ENCODE assay signal across 8 cellular contexts in the genomic region with DNA sequence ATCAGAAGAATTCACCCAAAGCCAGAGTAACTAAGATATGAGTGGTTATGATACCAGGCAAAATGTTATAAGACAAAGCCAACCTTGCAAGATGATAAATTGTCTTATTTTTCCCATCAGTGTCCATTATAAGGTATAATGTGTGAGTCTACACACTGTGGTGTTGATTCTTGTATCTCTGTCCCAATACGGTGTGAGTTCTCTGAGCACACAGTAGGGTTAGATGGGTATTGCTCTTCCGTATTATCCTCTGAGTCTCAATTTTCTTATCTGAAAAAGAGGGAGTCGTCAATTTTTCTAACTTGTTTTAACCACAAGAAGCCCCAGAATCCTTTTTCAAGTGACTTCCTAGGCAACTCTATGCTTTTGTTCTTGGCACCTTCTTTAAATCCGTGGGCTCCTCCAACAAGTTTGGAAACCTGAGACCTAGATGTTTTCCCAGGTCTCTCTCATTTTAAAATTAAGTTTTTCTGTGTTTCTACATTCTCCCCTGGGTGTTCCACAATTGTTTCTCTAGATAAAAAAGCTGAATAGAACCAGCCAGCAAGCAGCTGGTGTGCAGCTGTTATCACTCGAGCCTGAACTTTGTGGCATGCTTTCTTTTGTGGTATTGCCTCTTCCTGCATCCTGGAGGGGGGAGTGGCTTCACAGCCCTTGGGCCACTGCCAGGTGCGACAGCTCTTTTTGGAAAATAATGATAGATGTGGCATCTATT.
DNase-seq lines count a peak whose midpoint lies in the region; ATAC-seq lines count a peak whose summit lies in the region.

No MANE protein-coding gene starts in this region.

- peak; percentile 71 for ATAC-seq in HG02840 (IDR thresholded peaks at IDR 0.05; ENCODE audit: low FRiP score, unreplicated experiment)
- ATAC-seq in esophagus mucosa: no peak

- peak; percentile 37 to 81 for DNase-seq in NCI-H2081 (lab: John Stamatoyannopoulos, UW)
- no peak for DNase-seq in NCI-H2081 treated with DMSO at 0.1 percent for 48 hours (lab: John Stamatoyannopoulos, UW)
- peak; percentile 77 for DNase-seq in NCI-H146 treated with DMSO at 0.1 percent for 48 hours (lab: John Stamatoyannopoulos, UW; ENCODE audit: unreplicated experiment)
- DNase-seq in activated effector memory CD4-positive, alpha-beta T cell treated with Interleukin-2 at 50 U/mL for 16 hours: peak; percentile 21
- DNase-seq in left kidney (ENCODE audit: low read depth, low spot score): peak; percentile 71
- DNase-seq in effector CD8-positive, alpha-beta T cell (lab: John Stamatoyannopoulos, UW): no peak

Comparison
In these comparisons a context has a peak if more than half of its experiments do, and no peak if none do; other contexts are left out.
1. DNase-seq: peak in NCI-H2081 (2 of 2), NCI-H146 treated with DMSO at 0.1 percent for 48 hours (single experiment), activated effector memory CD4-positive, alpha-beta T cell treated with Interleukin-2 at 50 U/mL for 16 hours (single experiment) and left kidney (single experiment); none in NCI-H2081 treated with DMSO at 0.1 percent for 48 hours (single experiment) and effector CD8-positive, alpha-beta T cell (single experiment).